ENCODE assay signal across 9 cellular contexts in the genomic region with DNA sequence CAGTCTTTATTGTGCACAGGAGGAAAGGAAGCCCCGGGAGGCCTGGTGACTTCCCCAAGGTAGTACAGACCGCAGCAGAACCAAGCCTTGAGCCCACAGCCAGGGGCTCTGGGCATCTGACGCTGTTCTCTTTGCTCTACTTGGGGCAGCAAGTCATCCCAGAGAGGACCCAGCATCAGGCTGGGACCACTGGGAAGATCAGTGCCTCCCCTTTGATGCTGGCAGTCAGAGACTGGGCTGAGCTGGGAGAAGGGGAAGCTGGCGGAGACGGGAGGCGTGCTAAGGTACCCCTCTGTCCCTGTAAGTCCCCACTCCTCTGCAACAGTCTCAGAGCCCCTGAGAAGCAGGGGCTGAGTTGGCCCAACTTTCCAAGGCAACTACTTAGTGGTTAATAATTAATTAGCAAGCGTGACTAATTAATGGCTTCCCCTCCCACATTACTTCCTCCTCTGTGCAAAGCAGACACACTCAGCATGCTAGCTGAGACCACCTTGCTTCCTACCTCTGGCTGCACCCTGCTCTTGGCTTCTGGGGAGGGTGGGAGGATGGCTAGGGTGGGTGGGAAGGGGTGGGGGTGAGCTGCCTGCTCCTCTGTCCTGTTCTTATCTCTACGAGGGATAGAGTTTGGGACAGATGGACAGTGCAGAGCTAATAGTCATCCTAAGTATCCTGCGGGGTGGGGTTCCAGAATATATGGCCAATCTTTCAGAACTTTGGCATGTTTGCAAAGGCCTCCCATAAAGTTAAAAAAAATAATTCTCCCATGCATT. TPM values are rescaled to one million over a fixed set of nuclear protein-coding genes. Genes with fewer than 3 reads are reported as not detected.
DNase-seq lines count a peak whose midpoint lies in the region; ATAC-seq and TF ChIP-seq lines count a peak whose summit lies in the region.
"Had no signal": no experiment of that assay in that cellular context is flagged by ENCODE, and none has a peak within 500 bp of the region (broad histone marks: within the 10 kb centered on the region; RNA-seq: fewer than 3 reads in every experiment).

No MANE protein-coding gene starts in this region.

- ATAC-seq in GM21381 (IDR thresholded peaks at IDR 0.05; ENCODE audit: unreplicated experiment): peak; percentile 48
- ATAC-seq in stimulated activated naive B cell treated with anti-CD40 and anti-IgM and Interleukin-4, amounts not matched to agents 10 μg/mL and 1 μg/mL and 100 μg/mL, for 72 hours (replicated peaks): peak; percentile 62 to 66
- ATAC-seq in omental fat pad (ENCODE audit: low FRiP score): no peak
- ATAC-seq: Right ventricle myocardium inferior had no signal

- H3K36me3 ChIP-seq in HUES64 (ENCODE audit: insufficient read depth, low read length) (peaks cover 37% of the 10 kb centered on the region), esophagus (ENCODE audit: control insufficient read depth in 2 of 2, insufficient read depth in 2 of 2, low read length in 1 of 2) (peaks cover 3 to 25% of the 10 kb centered on the region in 2 donors), GM23248 (ENCODE audit: low read depth) (no peaks in the 10 kb centered on the region)

- H3K4me1 Mint-ChIP-seq in stimulated activated naive B cell treated with anti-CD40 and anti-IgM and Interleukin-4, amounts not matched to agents 10 μg/mL and 1 μg/mL and 100 μg/mL, for 72 hours: peaks cover 16 to 32% of the 10 kb centered on the region in 2 donors

- no peaks in the 10 kb centered on the region for H3F3A ChIP-seq in GM23248 (ENCODE audit: insufficient read depth)

- H3K27me3 ChIP-seq in HUES64 (ENCODE audit: insufficient read depth, low read length) (no peaks in the 10 kb centered on the region), esophagus (ENCODE audit: control insufficient read depth in 1 of 2, insufficient read depth in 2 of 2, low read length in 2 of 2) (no peaks in the 10 kb centered on the region), GM23248 (replicated peaks; ENCODE audit: insufficient read depth) (peaks cover 34% of the 10 kb centered on the region)

- H3K4me3 Mint-ChIP-seq in stimulated activated naive B cell treated with anti-CD40 and anti-IgM and Interleukin-4, amounts not matched to agents 10 μg/mL and 1 μg/mL and 100 μg/mL, for 72 hours: no peak overlapping the region

- H3K9me3 Mint-ChIP-seq in stimulated activated naive B cell treated with anti-CD40 and anti-IgM and Interleukin-4, amounts not matched to agents 10 μg/mL and 1 μg/mL and 100 μg/mL, for 72 hours: no peaks in the 10 kb centered on the region

- H3K27me3 Mint-ChIP-seq in stimulated activated naive B cell treated with anti-CD40 and anti-IgM and Interleukin-4, amounts not matched to agents 10 μg/mL and 1 μg/mL and 100 μg/mL, for 72 hours: peaks cover 42 to 72% of the 10 kb centered on the region in 2 donors

- H3K27ac ChIP-seq in HUES64 (ENCODE audit: low read depth, low read length) (no peak overlapping the region), esophagus (ENCODE audit: low read depth in 2 of 2, low read length in 1 of 2) (peak overlapping the region; percentile 91 to 94), GM23248 (no peak overlapping the region)

- no peaks in the 10 kb centered on the region for H3K9me3 ChIP-seq in HUES64 (ENCODE audit: insufficient read depth, low read depth, low read length)
- no peaks in the 10 kb centered on the region for H3K9me3 ChIP-seq in esophagus (ENCODE audit: control insufficient read depth in 2 of 2, insufficient read depth in 1 of 2, low read depth in 1 of 2, low read length in 1 of 2)
- H3K9me3 ChIP-seq in GM23248 (ENCODE audit: low read depth): no peaks in the 10 kb centered on the region

- H3K36me3 Mint-ChIP-seq in stimulated activated naive B cell treated with anti-CD40 and anti-IgM and Interleukin-4, amounts not matched to agents 10 μg/mL and 1 μg/mL and 100 μg/mL, for 72 hours: no peaks in the 10 kb centered on the region

- H3K4me2 ChIP-seq in GM23248 (ENCODE audit: unreplicated experiment): no peak overlapping the region

- H3K4me3 ChIP-seq in HUES64 (ENCODE audit: low read length) (no peak overlapping the region), esophagus (ENCODE audit: low read depth in 1 of 2, low read length in 2 of 2) (peak overlapping the region; percentile 67 to 85), GM23248 (no peak overlapping the region)

- H3K4me1 ChIP-seq in HUES64 (ENCODE audit: insufficient read depth, low read length) (peaks cover 55% of the 10 kb centered on the region), esophagus (ENCODE audit: control insufficient read depth in 2 of 2, insufficient read depth in 2 of 2, low read length in 1 of 2) (peaks cover 18 to 31% of the 10 kb centered on the region in 2 donors), GM23248 (ENCODE audit: insufficient read depth) (no peaks in the 10 kb centered on the region)

- no peaks in the 10 kb centered on the region for H3K9me2 ChIP-seq in GM23248 (ENCODE audit: insufficient read depth)

- H3K9ac ChIP-seq in HUES64 (ENCODE audit: low read depth, low read length): peak overlapping the region; percentile 33; the same call in 1 of the 2 replicates
- no peak overlapping the region for H3K9ac ChIP-seq in GM23248

- no peak for DNase-seq in stimulated activated naive B cell treated with anti-CD40 and anti-IgM and Interleukin-4, amounts not matched to agents 10 μg/mL and 1 μg/mL and 100 μg/mL, for 72 hours
- DNase-seq in GM23248 (no peak), omental fat pad (ENCODE audit: low spot score) (no peak), OCI-M1 (lab: John Stamatoyannopoulos, UW) (no peak), mesenteric fat pad (ENCODE audit: low spot score) (no peak)

- H3K27ac Mint-ChIP-seq in stimulated activated naive B cell treated with anti-CD40 and anti-IgM and Interleukin-4, amounts not matched to agents 10 μg/mL and 1 μg/mL and 100 μg/mL, for 72 hours: no peak overlapping the region

- no peak overlapping the region for H2AFZ ChIP-seq in GM23248

- 76% methylated on average over 6 of the region's 9 CpGs for WGBS in HUES64
- WGBS in esophagus, 2 donors: 46 to 53% methylated on average over 9 of the region's 9 CpGs
- WGBS in GM23248 (ENCODE audit: low coverage in 1 of 2, low lambda C conversion rate in 2 of 2, missing lambda C conversion rate in 2 of 2), 2 experiments: 72 to 75% methylated on average over 9 of the region's 9 CpGs

- H3K79me2 ChIP-seq in GM23248 (ENCODE audit: insufficient read depth): no peaks in the 10 kb centered on the region

- no peaks in the 10 kb centered on the region for H4K20me1 ChIP-seq in GM23248 (ENCODE audit: insufficient read depth)

- no peak for TF ChIP-seq CTCF in omental fat pad (IDR thresholded peaks at IDR 0.05)

- in situ Hi-C loops in GM23248 (cut with MboI): no loop called here

RNA-seq across cellular contexts. Expression of a gene that starts 1.3 kb away (rescaled TPM):
- 35.2 TPM for polyA plus RNA-seq in HUES64 (2013, experiment 1 of 2)
- polyA plus RNA-seq in HUES64 (2013, experiment 2 of 2): 30.7 TPM
- polyA plus RNA-seq in esophagus: 10 to 100 TPM; 39.4 to 41.9 TPM
- total RNA-seq in GM23248 (2014; rRNA removed; shearing (Covaris generic)): not detected in 2 replicates
- not detected in 2 replicates for polyA plus RNA-seq in GM23248 (2016; fragmentation: Nextera tagmentation; extraction: Ambion mirVana)
- under 1 TPM in 3 of 4 donors, not detected in 1; 0.09 to 0.95 (median 0.12) TPM for total RNA-seq in omental fat pad
- total RNA-seq in mesenteric fat pad: 0.16 TPM
- total RNA-seq: Right ventricle myocardium inferior had no signal

RNA-seq across cellular contexts. Expression of a gene that starts 23.2 kb away (rescaled TPM):
- not detected for polyA plus RNA-seq in HUES64 (2013, experiment 1 of 2)
- polyA plus RNA-seq in HUES64 (2013, experiment 2 of 2): not detected
- polyA plus RNA-seq in esophagus (under 1 TPM; 0.14 to 0.55 TPM), GM23248 (2016; fragmentation: Nextera tagmentation; extraction: Ambion mirVana) (not detected in 2 replicates)
- total RNA-seq in GM23248 (2014; rRNA removed; shearing (Covaris generic)): not detected in 2 replicates
- total RNA-seq in omental fat pad (not detected), mesenteric fat pad (not detected)
- total RNA-seq: Right ventricle myocardium inferior had no signal

Comparison
In these comparisons a context has a peak if more than half of its experiments do, and no peak if none do; other contexts are left out.
1. H3K27ac ChIP-seq: peak in esophagus (2 of 2); none in HUES64 (single experiment) and GM23248 (single experiment).
2. H3K4me3 ChIP-seq: peak in esophagus (2 of 2); none in HUES64 (single experiment) and GM23248 (single experiment).